Comparison of ENCODE assay signal across 23 cellular contexts in genomic region chr6:165717732-165718465, GRCh38. TPM values are rescaled to one million over a fixed set of nuclear protein-coding genes. Genes with fewer than 3 reads are reported as not detected.
DNase-seq lines count a peak whose midpoint lies in the region; ATAC-seq and TF ChIP-seq lines count a peak whose summit lies in the region.
"Had no signal": no experiment of that assay in that cellular context is flagged by ENCODE, and none has a peak within 500 bp of the region (broad histone marks: within the 10 kb centered on the region; RNA-seq: fewer than 3 reads in every experiment).

No MANE protein-coding gene starts in this region.

- peaks cover 9% of the 10 kb centered on the region; the same call in 1 of the 2 replicates for H3K4me1 ChIP-seq in BLaER1
- H3K4me1 ChIP-seq: tibial nerve had no signal

- H3K9ac ChIP-seq in BLaER1, result no peak overlapping the region

- H3K27ac ChIP-seq in BLaER1 (no peak overlapping the region), coronary artery (peak overlapping the region; percentile 37 to 85)
- H3K27ac ChIP-seq: dorsolateral prefrontal cortex, esophagus muscularis mucosa, tibial nerve had no signal

- no peaks in the 10 kb centered on the region for H3K9me3 ChIP-seq in BLaER1
- H3K9me3 ChIP-seq: esophagus muscularis mucosa, heart right ventricle, tibial nerve had no signal

- no peaks in the 10 kb centered on the region for H3K9me3 Mint-ChIP-seq in effector memory CD8-positive, alpha-beta T cell
- H3K9me3 Mint-ChIP-seq: nephron progenitor cell; stimulated activated naive B cell treated with anti-CD40 and anti-IgM and Interleukin-4, amounts not matched to agents 10 μg/mL and 1 μg/mL and 100 μg/mL, for 72 hours had no signal

- H3K4me3 ChIP-seq in BLaER1, result no peak overlapping the region
- peak overlapping the region; percentile 36 for H3K4me3 ChIP-seq in coronary artery
- H3K4me3 ChIP-seq: dorsolateral prefrontal cortex, esophagus muscularis mucosa, heart right ventricle, tibial nerve had no signal

- H3K27ac Mint-ChIP-seq in effector memory CD8-positive, alpha-beta T cell, result no peak overlapping the region
- H3K27ac Mint-ChIP-seq: activated CD8-positive, alpha-beta memory T cell treated with anti-CD3 and anti-CD28 coated beads, Interleukin-2, amount 10 ng/mL, durations not matched to agents 7 days and 5 days; nephron progenitor cell; stimulated activated naive B cell treated with anti-CD40 and anti-IgM and Interleukin-4, amounts not matched to agents 10 μg/mL and 1 μg/mL and 100 μg/mL, for 72 hours had no signal

- H3K4me1 Mint-ChIP-seq in effector memory CD8-positive, alpha-beta T cell (ENCODE audit: low read depth in 2 of 2), result no peaks in the 10 kb centered on the region
- H3K4me1 Mint-ChIP-seq: activated CD8-positive, alpha-beta memory T cell treated with anti-CD3 and anti-CD28 coated beads, Interleukin-2, amount 10 ng/mL, durations not matched to agents 7 days and 5 days; stimulated activated naive B cell treated with anti-CD40 and anti-IgM and Interleukin-4, amounts not matched to agents 10 μg/mL and 1 μg/mL and 100 μg/mL, for 72 hours had no signal

- peak; percentile 70 for DNase-seq in RPMI7951 (ENCODE audit: low read depth)
- DNase-seq in coronary artery (ENCODE audit: low spot score), result no peak
- peak; percentile 75 for DNase-seq in non-pigmented ciliary epithelial cell (ENCODE audit: low read depth)
- no peak for DNase-seq in HuH-7 (ENCODE audit: low spot score)
- DNase-seq in effector memory CD8-positive, alpha-beta T cell, result no peak
- DNase-seq: activated CD4-positive, alpha-beta T cell treated with anti-CD3 and anti-CD28 coated beads for 1 hour; activated CD8-positive, alpha-beta memory T cell treated with anti-CD3 and anti-CD28 coated beads, Interleukin-2, amount 10 ng/mL, durations not matched to agents 7 days and 5 days; activated gamma-delta T cell; dorsolateral prefrontal cortex; heart right ventricle; mammary epithelial cell; NCI-H1694 treated with DMSO at 0.1 percent for 48 hours; NCI-H345; nephron progenitor cell; SIG-M5; stimulated activated naive B cell treated with anti-CD40 and anti-IgM and Interleukin-4, amounts not matched to agents 10 μg/mL and 1 μg/mL and 100 μg/mL, for 72 hours; T-helper 9 cell had no signal

- no peaks in the 10 kb centered on the region for H3K36me3 ChIP-seq in BLaER1
- H3K36me3 ChIP-seq: esophagus muscularis mucosa, heart right ventricle, tibial nerve had no signal

- H3K27me3 Mint-ChIP-seq in effector memory CD8-positive, alpha-beta T cell, result peaks cover 0 to 14% of the 10 kb centered on the region in 2 donors

- H3K4me3 Mint-ChIP-seq in effector memory CD8-positive, alpha-beta T cell, result no peak overlapping the region
- H3K4me3 Mint-ChIP-seq: activated CD8-positive, alpha-beta memory T cell treated with anti-CD3 and anti-CD28 coated beads, Interleukin-2, amount 10 ng/mL, durations not matched to agents 7 days and 5 days; nephron progenitor cell; stimulated activated naive B cell treated with anti-CD40 and anti-IgM and Interleukin-4, amounts not matched to agents 10 μg/mL and 1 μg/mL and 100 μg/mL, for 72 hours had no signal

- no peak for TF ChIP-seq CTCF in coronary artery (IDR thresholded peaks at IDR 0.05)

- H3K36me3 Mint-ChIP-seq in effector memory CD8-positive, alpha-beta T cell (ENCODE audit: insufficient read depth), result no peaks in the 10 kb centered on the region
- H3K36me3 Mint-ChIP-seq: activated CD8-positive, alpha-beta memory T cell treated with anti-CD3 and anti-CD28 coated beads, Interleukin-2, amount 10 ng/mL, durations not matched to agents 7 days and 5 days; stimulated activated naive B cell treated with anti-CD40 and anti-IgM and Interleukin-4, amounts not matched to agents 10 μg/mL and 1 μg/mL and 100 μg/mL, for 72 hours had no signal

- ATAC-seq in effector memory CD8-positive, alpha-beta T cell (replicated peaks), result no peak
- no peak for ATAC-seq in HG02973 (IDR thresholded peaks at IDR 0.05; ENCODE audit: unreplicated experiment)
- no peak for ATAC-seq in GM21390 (IDR thresholded peaks at IDR 0.05; ENCODE audit: unreplicated experiment)
- ATAC-seq: activated CD8-positive, alpha-beta memory T cell treated with anti-CD3 and anti-CD28 coated beads, Interleukin-2, amount 10 ng/mL, durations not matched to agents 7 days and 5 days; HepG2; stimulated activated naive B cell treated with anti-CD40 and anti-IgM and Interleukin-4, amounts not matched to agents 10 μg/mL and 1 μg/mL and 100 μg/mL, for 72 hours had no signal

- no peaks in the 10 kb centered on the region for H4K20me1 ChIP-seq in BLaER1

- peak overlapping the region; percentile 10 for H3K4me2 ChIP-seq in BLaER1

- no peaks in the 10 kb centered on the region for H3K27me3 ChIP-seq in BLaER1
- H3K27me3 ChIP-seq: esophagus muscularis mucosa, tibial nerve had no signal

RNA-seq across cellular contexts. Expression of gene PDE10A, which starts 54.9 kb away (rescaled TPM):
- 10.7 and 11.3 TPM in 2 replicates for total RNA-seq in RPMI7951 (2014; rRNA removed; shearing (Covaris generic))
- total RNA-seq: activated CD8-positive, alpha-beta memory T cell treated with anti-CD3 and anti-CD28 coated beads, Interleukin-2, amount 10 ng/mL, durations not matched to agents 7 days and 5 days; HepG2; mammary epithelial cell had no signal

Comparison
In these comparisons a context has a peak if more than half of its experiments do, and no peak if none do; other contexts are left out.
1. DNase-seq: peak in RPMI7951 (single experiment) and non-pigmented ciliary epithelial cell (single experiment); none in coronary artery (single experiment), HuH-7 (single experiment) and effector memory CD8-positive, alpha-beta T cell (0 of 3).